ENCODE assay signal across 20 cellular contexts in the genomic region with DNA sequence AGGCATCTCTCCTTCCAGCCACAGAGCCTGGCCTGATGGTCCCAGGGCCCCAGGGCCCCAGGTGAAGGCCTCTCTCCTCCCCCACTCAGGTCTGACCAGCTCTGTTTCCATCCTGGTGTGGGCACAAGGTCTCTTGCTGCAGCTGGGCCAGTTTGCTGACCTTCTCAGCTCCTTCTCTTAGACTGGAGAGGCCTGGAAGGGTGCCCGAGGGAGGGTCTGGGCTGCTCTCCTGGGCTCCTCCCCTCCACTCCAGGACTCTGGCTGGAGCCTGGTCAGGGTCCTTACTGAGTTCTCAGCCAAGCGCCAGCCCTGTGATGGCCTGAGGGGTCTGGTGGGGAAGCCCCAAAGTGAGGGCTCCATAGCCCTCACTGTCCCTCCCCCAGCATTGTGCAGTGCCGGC.
"Had no signal": no experiment of that assay in that cellular context is flagged by ENCODE, and none has a peak within 500 bp of the region (broad histone marks: within the 10 kb centered on the region; RNA-seq: fewer than 3 reads in every experiment).

No MANE protein-coding gene starts in this region.

- H3K27me3 Mint-ChIP-seq: activated naive CD8-positive, alpha-beta T cell treated with anti-CD3 and anti-CD28 coated beads for 36 hours; naive B cell had no signal

- H3K36me3 ChIP-seq: WERI-Rb-1 had no signal

- H3K9me3 Mint-ChIP-seq: activated naive CD8-positive, alpha-beta T cell treated with anti-CD3 and anti-CD28 coated beads for 36 hours; activated T-cell treated with anti-CD3 and anti-CD28 coated beads, Interleukin-2, amount 50 U/mL, for 72 hours; endodermal cell; naive B cell had no signal

- ATAC-seq: activated T-cell treated with anti-CD3 and anti-CD28 coated beads, Interleukin-2, amount 50 U/mL, for 72 hours; left lobe of liver; mucosa of descending colon; sciatic nerve had no signal

- H3K27me3 ChIP-seq: testis had no signal

- H3K27ac ChIP-seq: epithelial cell of prostate, parathyroid adenoma, testis, WERI-Rb-1 had no signal

- DNase-seq: activated CD4-positive, alpha-beta T cell treated with anti-CD3 and anti-CD28 coated beads for 1 hour; activated CD4-positive, alpha-beta T cell treated with anti-CD3 and anti-CD28 coated beads, Interleukin-2, amount 50 U/mL, for 4 hours; activated gamma-delta T cell; activated naive CD8-positive, alpha-beta T cell treated with anti-CD3 and anti-CD28 coated beads for 36 hours; activated T-cell treated with anti-CD3 and anti-CD28 coated beads, Interleukin-2, amount 50 U/mL, for 72 hours; amniotic stem cell; caudate nucleus; endodermal cell; hypothalamus; islet precursor cell; mucosa of descending colon; naive B cell; stimulated activated CD4-positive, alpha-beta T cell treated with anti-CD3 and anti-CD28 coated beads, Interleukin-4, amount 100 ng/mL, for 1 hour; testis; WERI-Rb-1 had no signal

- H3K27ac Mint-ChIP-seq: activated naive CD8-positive, alpha-beta T cell treated with anti-CD3 and anti-CD28 coated beads for 36 hours; endodermal cell had no signal

- H3K4me3 ChIP-seq: mucosa of descending colon, smooth muscle cell, testis had no signal

- H3K36me3 Mint-ChIP-seq: activated naive CD8-positive, alpha-beta T cell treated with anti-CD3 and anti-CD28 coated beads for 36 hours; naive B cell had no signal

- H3K4me3 Mint-ChIP-seq: activated naive CD8-positive, alpha-beta T cell treated with anti-CD3 and anti-CD28 coated beads for 36 hours; activated T-cell treated with anti-CD3 and anti-CD28 coated beads, Interleukin-2, amount 50 U/mL, for 72 hours; endodermal cell had no signal

- H3K9me3 ChIP-seq: mucosa of descending colon, testis had no signal
